ENCODE assay signal across 20 cellular contexts in the genomic region with DNA sequence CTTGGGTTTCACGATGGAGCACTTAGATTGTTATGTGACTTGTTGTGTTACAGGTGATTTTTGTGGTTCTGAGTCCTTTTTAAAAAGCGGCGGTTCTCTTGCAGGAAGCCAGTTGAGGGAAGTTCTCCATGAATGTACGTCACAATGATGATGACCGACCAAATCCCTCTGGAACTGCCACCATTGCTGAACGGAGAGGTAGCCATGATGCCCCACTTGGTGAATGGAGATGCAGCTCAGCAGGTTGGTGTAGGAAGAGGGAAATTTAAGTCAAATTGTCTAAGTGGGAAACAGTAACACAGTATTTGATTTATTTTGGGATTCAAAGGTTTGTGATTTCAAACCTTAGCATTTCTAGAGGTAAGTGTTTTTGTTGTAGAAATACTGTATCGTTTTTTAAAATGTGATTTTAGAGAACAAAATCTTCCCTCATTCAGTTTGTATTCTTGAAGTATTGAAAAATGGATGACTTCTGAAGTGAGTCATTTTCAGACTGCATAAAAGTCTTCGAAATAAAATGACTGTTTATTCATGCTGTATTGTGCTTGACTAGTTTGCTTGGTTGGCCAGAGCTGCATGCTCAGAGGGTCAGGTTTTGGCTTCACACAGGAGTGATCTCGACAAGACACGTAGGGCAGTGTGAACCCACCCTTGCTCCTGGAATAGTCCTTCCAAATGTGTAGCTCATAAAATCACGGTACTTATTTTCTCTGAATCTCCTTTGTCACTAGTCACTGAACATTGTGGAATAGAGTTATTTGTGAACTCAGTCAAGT.
DNase-seq lines count a peak whose midpoint lies in the region; ATAC-seq and TF ChIP-seq lines count a peak whose summit lies in the region.
"Had no signal": no experiment of that assay in that cellular context is flagged by ENCODE, and none has a peak within 500 bp of the region (broad histone marks: within the 10 kb centered on the region; RNA-seq: fewer than 3 reads in every experiment).

No MANE protein-coding gene starts in this region.

- POLR2A ChIA-PET in MCF 10A (lab: Yijun Ruan, JAX): no interaction called here
- POLR2A ChIA-PET in CD4-positive, alpha-beta memory T cell (lab: Charles Lee; ENCODE audit: partially characterized antibody): no interaction called here
- POLR2A ChIA-PET in CD4-positive, alpha-beta T cell (lab: Charles Lee): no interaction called here

- in situ Hi-C loops in mammary epithelial cell (cut with MboI; ENCODE audit: low sequenced_read_pairs in 2 of 2): no loop called here

- 71% methylated on average over 11 of the region's 11 CpGs for WGBS in mammary epithelial cell (ENCODE audit: low coverage, missing lambda C conversion rate)

- TF ChIP-seq CTCF in mammary epithelial cell (conservative IDR thresholded peaks at IDR 0.05 in 1 of 2, IDR thresholded peaks at IDR 0.05 in 1 of 2; ENCODE audit: extremely low read depth in 1 of 2, insufficient read depth in 1 of 2, low read depth in 1 of 2, low read length in 2 of 2): no peak
- no peak for TF ChIP-seq CTCF in MCF 10A (IDR thresholded peaks at IDR 0.05; ENCODE audit: unreplicated experiment)
- no peak for TF ChIP-seq CTCF in chondrocyte (IDR thresholded peaks at IDR 0.05)
- no peak for TF ChIP-seq CTCF in nephron (IDR thresholded peaks at IDR 0.05; ENCODE audit: unreplicated experiment in 3 of 3)
- TF ChIP-seq CTCF in CD4-positive, alpha-beta T cell (IDR thresholded peaks at IDR 0.05): no peak

- intact Hi-C loops in mammary epithelial cell (cut with micrococcal nuclease): no loop called here
- intact Hi-C loops in MCF 10A (cut with micrococcal nuclease): no loop called here
- intact Hi-C loops in CD4-positive, alpha-beta memory T cell (cut with micrococcal nuclease): no loop called here
- intact Hi-C loops in CD4-positive, alpha-beta T cell (cut with DNase I, micrococcal nuclease): no loop called here

- no peaks in the 10 kb centered on the region for H3K9me3 Mint-ChIP-seq in MCF 10A (ENCODE audit: unreplicated experiment)
- no peaks in the 10 kb centered on the region for H3K9me3 Mint-ChIP-seq in chondrocyte (ENCODE audit: low read depth)
- H3K9me3 Mint-ChIP-seq in nephron: no peaks in the 10 kb centered on the region
- H3K9me3 Mint-ChIP-seq in CD4-positive, alpha-beta memory T cell: no peaks in the 10 kb centered on the region
- no peaks in the 10 kb centered on the region for H3K9me3 Mint-ChIP-seq in CD4-positive, alpha-beta T cell
- H3K9me3 Mint-ChIP-seq: CD8-positive, alpha-beta T cell had no signal

- H3K36me3 ChIP-seq in mammary epithelial cell (ENCODE audit: insufficient read depth, low read length): peaks cover 17% of the 10 kb centered on the region
- no peaks in the 10 kb centered on the region for H3K36me3 ChIP-seq in CD4-positive, alpha-beta memory T cell (ENCODE audit: insufficient read depth, low read length)

- no peaks in the 10 kb centered on the region for H3K27me3 Mint-ChIP-seq in MCF 10A (ENCODE audit: insufficient read depth, unreplicated experiment)
- H3K27me3 Mint-ChIP-seq in chondrocyte (ENCODE audit: low read depth): no peaks in the 10 kb centered on the region
- no peaks in the 10 kb centered on the region for H3K27me3 Mint-ChIP-seq in nephron (ENCODE audit: low read depth)
- no peaks in the 10 kb centered on the region for H3K27me3 Mint-ChIP-seq in CD4-positive, alpha-beta memory T cell
- no peaks in the 10 kb centered on the region for H3K27me3 Mint-ChIP-seq in CD4-positive, alpha-beta T cell

- BruUV-seq in mammary epithelial cell (replicated peaks; lab: Mats Ljungman, UMichigan) (TSS peak; percentile 2), MCF 10A (replicated peaks; lab: Mats Ljungman, UMichigan) (no TSS peak)

- H3K27ac ChIP-seq in mammary epithelial cell (ENCODE audit: insufficient read depth, low read depth, low read length): no peak overlapping the region
- no peak overlapping the region for H3K27ac ChIP-seq in CD4-positive, alpha-beta memory T cell (ENCODE audit: low read depth, low read length)
- no peak overlapping the region for H3K27ac ChIP-seq in CD4-positive, alpha-beta T cell (ENCODE audit: low read depth, low read length)
- H3K27ac ChIP-seq: 22Rv1, GM23248 had no signal

- no peak overlapping the region for H3K4me3 Mint-ChIP-seq in MCF 10A (ENCODE audit: unreplicated experiment)
- no peak overlapping the region for H3K4me3 Mint-ChIP-seq in chondrocyte (ENCODE audit: unreplicated experiment)
- no peak overlapping the region for H3K4me3 Mint-ChIP-seq in nephron
- H3K4me3 Mint-ChIP-seq in CD4-positive, alpha-beta memory T cell: no peak overlapping the region
- H3K4me3 Mint-ChIP-seq in CD4-positive, alpha-beta T cell: no peak overlapping the region
- H3K4me3 Mint-ChIP-seq: B cell; CD8-positive, alpha-beta T cell had no signal

- no peak overlapping the region for H2AFZ ChIP-seq in mammary epithelial cell (ENCODE audit: low read depth, low read length)
- H2AFZ ChIP-seq: GM23248 had no signal

- peaks cover 9% of the 10 kb centered on the region for H3K4me1 Mint-ChIP-seq in MCF 10A (ENCODE audit: insufficient read depth, unreplicated experiment)
- H3K4me1 Mint-ChIP-seq in chondrocyte (ENCODE audit: low read depth): peaks cover 49% of the 10 kb centered on the region
- H3K4me1 Mint-ChIP-seq in nephron: peaks cover 36% of the 10 kb centered on the region
- peaks cover 25 to 40% (median 35%) of the 10 kb centered on the region in 4 donors for H3K4me1 Mint-ChIP-seq in CD4-positive, alpha-beta memory T cell
- peaks cover 34% of the 10 kb centered on the region for H3K4me1 Mint-ChIP-seq in CD4-positive, alpha-beta T cell (ENCODE audit: low read depth)

- dilution Hi-C loops in mammary epithelial cell (cut with HindIII; ENCODE audit: low sequenced_read_pairs): no loop called here

- H3K27me3 ChIP-seq in mammary epithelial cell (ENCODE audit: insufficient read depth, low read length): no peaks in the 10 kb centered on the region
- H3K27me3 ChIP-seq in CD4-positive, alpha-beta memory T cell (ENCODE audit: insufficient read depth, low read length): no peaks in the 10 kb centered on the region
- no peaks in the 10 kb centered on the region for H3K27me3 ChIP-seq in CD4-positive, alpha-beta T cell (ENCODE audit: control insufficient read depth, insufficient read depth, low read length)

- no peak for ATAC-seq in CD4-positive, alpha-beta T cell (ENCODE audit: poor library complexity)
- ATAC-seq in HG02981 (IDR thresholded peaks at IDR 0.05; ENCODE audit: unreplicated experiment): no peak
- ATAC-seq: CD8-positive, alpha-beta T cell had no signal

- H3K79me2 ChIP-seq in mammary epithelial cell (ENCODE audit: insufficient read depth, low read length): peaks cover 80% of the 10 kb centered on the region

- peaks cover 14% of the 10 kb centered on the region for H3K4me1 ChIP-seq in mammary epithelial cell (ENCODE audit: insufficient read depth, low read length)
- peaks cover 26% of the 10 kb centered on the region for H3K4me1 ChIP-seq in CD4-positive, alpha-beta memory T cell (ENCODE audit: insufficient read depth, low read length)

- no peak overlapping the region for H3K4me2 ChIP-seq in mammary epithelial cell (ENCODE audit: insufficient read depth, low read depth, low read length)

- no peak overlapping the region for H3K4me3 ChIP-seq in mammary epithelial cell (replicated peaks in 1 of 3; ENCODE audit: insufficient read depth in 1 of 3, low read depth in 2 of 3, low read length in 3 of 3)
- no peak overlapping the region for H3K4me3 ChIP-seq in CD4-positive, alpha-beta memory T cell (ENCODE audit: low read length in 2 of 2)
- H3K4me3 ChIP-seq: GM23248 had no signal

- H3K9me3 ChIP-seq in mammary epithelial cell (replicated peaks; ENCODE audit: insufficient read depth, low read length): no peaks in the 10 kb centered on the region
- no peaks in the 10 kb centered on the region for H3K9me3 ChIP-seq in CD4-positive, alpha-beta memory T cell (ENCODE audit: control insufficient read depth in 1 of 2, low read length in 2 of 2)
- H3K9me3 ChIP-seq in CD4-positive, alpha-beta T cell (ENCODE audit: control insufficient read depth, low read length): no peaks in the 10 kb centered on the region

- no peak for DNase-seq in mammary epithelial cell
- DNase-seq in MCF 10A (ENCODE audit: unreplicated experiment): no peak
- DNase-seq in chondrocyte (ENCODE audit: low spot score): no peak
- no peak for DNase-seq in CD4-positive, alpha-beta memory T cell
- no peak for DNase-seq in activated CD8-positive, alpha-beta memory T cell treated with anti-CD3 and anti-CD28 coated beads for 24 hours
- DNase-seq in CD4-positive, alpha-beta T cell: no peak
- DNase-seq: CD8-positive, alpha-beta T cell; DMS79 treated with DMSO at 0.1 percent for 48 hours; GM23248; MV-4-11; NCI-H1417; NCI-H187 treated with DMSO at 0.1 percent for 48 hours; NCI-H446; NK-92 treated with Interleukin-12 subunit alpha and Interleukin-12 subunit beta, amount 100 ng/mL, for 24 hours; RPMI8226; SIG-M5 had no signal

- no peaks in the 10 kb centered on the region for H4K20me1 ChIP-seq in mammary epithelial cell (ENCODE audit: insufficient read depth, low read length)

- CTCF ChIA-PET in mammary epithelial cell (lab: Charles Lee; ENCODE audit: low non-redundant PET): no interaction called here
- CTCF ChIA-PET in MCF 10A (lab: Yijun Ruan, JAX): no interaction called here
- CTCF ChIA-PET in CD4-positive, alpha-beta memory T cell (lab: Charles Lee; ENCODE audit: partially characterized antibody): interaction anchor here (1.6 kb wide), 1 partner anchor 70 kb away, joined by 3 read pairs; no protein-coding TSS in a partner anchor
- CTCF ChIA-PET in CD4-positive, alpha-beta T cell (lab: Charles Lee): no interaction called here

- no peak overlapping the region for H3K9ac ChIP-seq in mammary epithelial cell (ENCODE audit: insufficient read depth, low read length)
- H3K9ac ChIP-seq: GM23248 had no signal

- H3K36me3 Mint-ChIP-seq in MCF 10A (ENCODE audit: insufficient read depth, unreplicated experiment) (peaks cover 26% of the 10 kb centered on the region), chondrocyte (ENCODE audit: low read depth) (peaks cover 24% of the 10 kb centered on the region), nephron (ENCODE audit: low read depth) (peaks cover 39% of the 10 kb centered on the region)
- peaks cover 17 to 35% of the 10 kb centered on the region in 2 donors for H3K36me3 Mint-ChIP-seq in CD4-positive, alpha-beta memory T cell
- H3K36me3 Mint-ChIP-seq in CD4-positive, alpha-beta T cell (ENCODE audit: low read depth): peaks cover 27% of the 10 kb centered on the region

- H3K27ac Mint-ChIP-seq in MCF 10A (ENCODE audit: low read depth, unreplicated experiment) (no peak overlapping the region), chondrocyte (ENCODE audit: unreplicated experiment) (peak overlapping the region; percentile 77), nephron (peak overlapping the region; percentile 72 to 73 (median 73))
- no peak overlapping the region for H3K27ac Mint-ChIP-seq in CD4-positive, alpha-beta memory T cell
- no peak overlapping the region for H3K27ac Mint-ChIP-seq in CD4-positive, alpha-beta T cell
- H3K27ac Mint-ChIP-seq: B cell; CD8-positive, alpha-beta T cell had no signal

Comparison
In these comparisons a context has a peak if more than half of its experiments do, and no peak if none do; other contexts are left out.
1. H3K27ac Mint-ChIP-seq: peak in chondrocyte (single experiment) and nephron (3 of 3); none in MCF 10A (single experiment), CD4-positive, alpha-beta memory T cell (0 of 7) and CD4-positive, alpha-beta T cell (single experiment).